ENCODE assay signal across 11 cellular contexts in genomic region chr4:174475528-174475927, GRCh38. TPM values are rescaled to one million over a fixed set of nuclear protein-coding genes. Genes with fewer than 3 reads are reported as not detected.
"Had no signal": no experiment of that assay in that cellular context is flagged by ENCODE, and none has a peak within 500 bp of the region (broad histone marks: within the 10 kb centered on the region; RNA-seq: fewer than 3 reads in every experiment).

No MANE protein-coding gene starts in this region.

- H3K4me3 Mint-ChIP-seq: GM23338, H9, HFFc6 had no signal

- H3K36me3 ChIP-seq: HAP-1 had no signal

- H3K4me1 ChIP-seq: HAP-1 had no signal

- DNase-seq: GM23248, GOT3, H7, H9, HCEC 1CT, HFFc6 had no signal

- H3K9me3 ChIP-seq: HAP-1 had no signal

- FAIRE-seq: H1, H54 had no signal

- H3K4me2 ChIP-seq: GM23338 had no signal

- H3K27ac ChIP-seq: GM23248 had no signal

- H3K9ac ChIP-seq: GM23248 had no signal

- ATAC-seq: GM23338, HCT116 had no signal

- H2AFZ ChIP-seq: GM23248, GM23338 had no signal

- H3K4me3 ChIP-seq: GM23248, GM23338, HAP-1 had no signal

- H3K27ac Mint-ChIP-seq: GM23338, H9, HFFc6 had no signal

- H3K4me1 Mint-ChIP-seq: GM23338, H9 had no signal

- H3K9me3 Mint-ChIP-seq: GM23338 had no signal

RNA-seq across cellular contexts. Expression of gene HPGD, which starts 46.8 kb away (rescaled TPM):
- total RNA-seq: GM23248, HFFc6 had no signal
- polyA plus RNA-seq: GM23248 had no signal
